Comparison of ENCODE assay signal across 9 cellular contexts in genomic region chr1:99820546-99820945, GRCh38. TPM values are rescaled to one million over a fixed set of nuclear protein-coding genes. Genes with fewer than 3 reads are reported as not detected.
DNase-seq lines count a peak whose midpoint lies in the region; ATAC-seq, FAIRE-seq and TF ChIP-seq lines count a peak whose summit lies in the region.
"Had no signal": no experiment of that assay in that cellular context is flagged by ENCODE, and none has a peak within 500 bp of the region (broad histone marks: within the 10 kb centered on the region; RNA-seq: fewer than 3 reads in every experiment).

No MANE protein-coding gene starts in this region.

- CTCF ChIA-PET in endothelial cell of umbilical vein (lab: Charles Lee) = interaction anchor here (1.4 kb wide), 1 partner anchor 639 kb away, joined by 3 read pairs; no protein-coding TSS in a partner anchor

- no peak overlapping the region for H3K9ac ChIP-seq in endothelial cell of umbilical vein (replicated peaks; ENCODE audit: extremely low read depth, insufficient read depth, low read length)

- no peaks in the 10 kb centered on the region for H3K4me1 ChIP-seq in endothelial cell of umbilical vein (ENCODE audit: control insufficient read depth, extremely low read depth, insufficient read depth, low read length)

- no peak for TF ChIP-seq CTCF in endothelial cell of umbilical vein (IDR thresholded peaks at IDR 0.05; ENCODE audit: extremely low read depth in 1 of 2, insufficient read depth in 1 of 2, low read depth in 1 of 2, low read length in 2 of 2)
- TF ChIP-seq CTCF in chondrocyte (IDR thresholded peaks at IDR 0.05) = no peak

- H3K4me2 ChIP-seq in endothelial cell of umbilical vein (ENCODE audit: insufficient read depth, low read length) = no peak overlapping the region

- BruUV-seq in endothelial cell of umbilical vein (replicated peaks; lab: Mats Ljungman, UMichigan) = no TSS peak

- no peaks in the 10 kb centered on the region for H3K36me3 ChIP-seq in endothelial cell of umbilical vein (ENCODE audit: control insufficient read depth in 2 of 2, extremely low read depth in 1 of 2, insufficient read depth in 2 of 2, low read length in 2 of 2)

- POLR2A ChIA-PET in endothelial cell of umbilical vein (lab: Charles Lee) = no interaction called here

- H3K4me3 Mint-ChIP-seq in chondrocyte (ENCODE audit: unreplicated experiment) = no peak overlapping the region

- no peaks in the 10 kb centered on the region for H3K9me3 ChIP-seq in endothelial cell of umbilical vein (replicated peaks; ENCODE audit: control insufficient read depth, insufficient read depth, low read length)

- H3K9me1 ChIP-seq in endothelial cell of umbilical vein (replicated peaks; ENCODE audit: control insufficient read depth, extremely low read depth, insufficient read depth, low read length) = no peaks in the 10 kb centered on the region

- ATAC-seq in GM21529 (IDR thresholded peaks at IDR 0.05; ENCODE audit: unreplicated experiment) = peak; percentile 96
- ATAC-seq in HG03571 (IDR thresholded peaks at IDR 0.05; ENCODE audit: unreplicated experiment) = peak; percentile 88
- no peak for ATAC-seq in left lobe of liver

- H3K79me2 ChIP-seq in endothelial cell of umbilical vein (ENCODE audit: control insufficient read depth, insufficient read depth, low read length) = no peaks in the 10 kb centered on the region

- no peaks in the 10 kb centered on the region for H3K36me3 Mint-ChIP-seq in chondrocyte (ENCODE audit: low read depth)

- H3K9me3 Mint-ChIP-seq in chondrocyte (ENCODE audit: low read depth) = peaks cover 6% of the 10 kb centered on the region

- peak overlapping the region; percentile 55 for H2AFZ ChIP-seq in endothelial cell of umbilical vein (ENCODE audit: low read depth, low read length)

- H3K27me3 Mint-ChIP-seq in chondrocyte (ENCODE audit: low read depth) = peaks cover 7% of the 10 kb centered on the region

- no peak overlapping the region for H3K27ac Mint-ChIP-seq in chondrocyte (ENCODE audit: unreplicated experiment)

- dilution Hi-C loops in endothelial cell of umbilical vein (cut with MboI; ENCODE audit: extremely low pct_ligation_motif_present, low sequenced_read_pairs) = no loop called here

- FAIRE-seq in endothelial cell of umbilical vein (lab: Jason Lieb, UNC) = peak; percentile 43

- H3K4me1 Mint-ChIP-seq in chondrocyte (ENCODE audit: low read depth) = no peaks in the 10 kb centered on the region

- TF ChIP-seq POLR2A in endothelial cell of umbilical vein (IDR thresholded peaks at IDR 0.05; ENCODE audit: low read depth, low read length) = no peak

- H3K27ac ChIP-seq in endothelial cell of umbilical vein (ENCODE audit: insufficient read depth, low read depth, low read length) = no peak overlapping the region

- H3K4me3 ChIP-seq in endothelial cell of umbilical vein (replicated peaks in 1 of 3; ENCODE audit: insufficient read depth in 1 of 3, low read depth in 1 of 3, low read length in 3 of 3) = no peak overlapping the region

- intact Hi-C loops in endothelial cell of umbilical vein (cut with micrococcal nuclease) = no loop called here

- no peaks in the 10 kb centered on the region for H3K27me3 ChIP-seq in endothelial cell of umbilical vein (ENCODE audit: control insufficient read depth in 2 of 2, insufficient read depth in 2 of 2, low read length in 2 of 2)

- no peaks in the 10 kb centered on the region for H4K20me1 ChIP-seq in endothelial cell of umbilical vein (replicated peaks; ENCODE audit: control insufficient read depth, extremely low read depth, insufficient read depth, low read length)

- peak; percentile 3 for DNase-seq in NCI-H748 (lab: John Stamatoyannopoulos, UW; ENCODE audit: unreplicated experiment)
- DNase-seq in NCI-H748 treated with DMSO at 0.1 percent for 48 hours (lab: John Stamatoyannopoulos, UW) = no peak
- no peak for DNase-seq in endothelial cell of umbilical vein (ENCODE audit: low read depth, low spot score)
- DNase-seq in left lobe of liver (ENCODE audit: low spot score) = no peak
- no peak for DNase-seq in DMS 273 treated with DMSO at 0.1 percent for 48 hours (lab: John Stamatoyannopoulos, UW)
- DNase-seq in chondrocyte (ENCODE audit: low spot score) = no peak
- DNase-seq: H7 had no signal

TF ChIP-seq in endothelial cell of umbilical vein, 7 proteins besides CTCF, POLR2A, EP300 and RAD21:
- no peak for TF ChIP-seq MAX (IDR thresholded peaks at IDR 0.05; ENCODE audit: insufficient read depth, insufficient read length)
- no peak for TF ChIP-seq MYC (IDR thresholded peaks at IDR 0.05; ENCODE audit: low read depth, low read length)
- no peak for TF ChIP-seq POLR2AphosphoS5 (IDR thresholded peaks at IDR 0.05; ENCODE audit: insufficient read depth, low read depth, low read length)
- TF ChIP-seq JUN (IDR thresholded peaks at IDR 0.05; ENCODE audit: borderline replicate concordance, insufficient read depth, insufficient read length, low read depth) = no peak
- TF ChIP-seq GATA2 (IDR thresholded peaks at IDR 0.05; ENCODE audit: insufficient read depth, insufficient read length, low read depth, low read length) = no peak
- no peak for TF ChIP-seq FOS (IDR thresholded peaks at IDR 0.05; ENCODE audit: borderline replicate concordance, insufficient read depth, low read length)
- TF ChIP-seq EZH2 (IDR thresholded peaks at IDR 0.05; ENCODE audit: borderline replicate concordance, low read depth, low read length, severe bottlenecking) = no peak

RNA-seq across cellular contexts. Expression of gene AGL, which starts 29.6 kb away (rescaled TPM):
- 10.5 and 10.7 TPM in 2 replicates for total RNA-seq in endothelial cell of umbilical vein
- polyA plus RNA-seq in endothelial cell of umbilical vein = 0.96 and 1.5 TPM in 2 replicates
- polyA plus RNA-seq in endothelial cell of umbilical vein (2011; cell fraction: cytosol; rRNA removed) = 1.6 and 1.7 TPM in 2 replicates
- polyA plus RNA-seq in endothelial cell of umbilical vein (2011; cell fraction: nucleus; rRNA removed) = 4.4 and 6.1 TPM in 2 replicates
- polyA plus RNA-seq in endothelial cell of umbilical vein (2012) = 5.9 and 8.3 TPM in 2 replicates
- 6.6 and 8.3 TPM in 2 replicates for polyA minus RNA-seq in endothelial cell of umbilical vein
- 10.0 TPM for polyA minus RNA-seq in endothelial cell of umbilical vein (2011; cell fraction: cytosol; rRNA and poly(A)+ RNA removed)
- 7.0 and 10.0 TPM in 2 replicates for polyA minus RNA-seq in endothelial cell of umbilical vein (2011; cell fraction: nucleus; rRNA and poly(A)+ RNA removed)
- total RNA-seq in left lobe of liver = 43.1 TPM
- total RNA-seq in chondrocyte = 12.6 to 16.5 TPM (median 13.5 TPM) in 3 replicates

RNA-seq across cellular contexts. Expression of gene FRRS1, which starts 54.1 kb away (rescaled TPM):
- total RNA-seq in endothelial cell of umbilical vein = 3.1 and 4.8 TPM in 2 replicates
- 1.1 TPM in 2 replicates for polyA plus RNA-seq in endothelial cell of umbilical vein
- polyA plus RNA-seq in endothelial cell of umbilical vein (2011; cell fraction: cytosol; rRNA removed) = 0.70 and 5.1 TPM in 2 replicates
- polyA plus RNA-seq in endothelial cell of umbilical vein (2011; cell fraction: nucleus; rRNA removed) = 0.83 and 0.91 TPM in 2 replicates
- polyA plus RNA-seq in endothelial cell of umbilical vein (2012) = 0.67 and 0.92 TPM in 2 replicates
- 6.8 and 9.5 TPM in 2 replicates for polyA minus RNA-seq in endothelial cell of umbilical vein
- 5.1 TPM for polyA minus RNA-seq in endothelial cell of umbilical vein (2011; cell fraction: cytosol; rRNA and poly(A)+ RNA removed)
- polyA minus RNA-seq in endothelial cell of umbilical vein (2011; cell fraction: nucleus; rRNA and poly(A)+ RNA removed) = 1.5 and 2.1 TPM in 2 replicates
- total RNA-seq in left lobe of liver = 31.8 TPM
- total RNA-seq in chondrocyte = 2.0 to 5.2 TPM (median 2.2 TPM) in 3 replicates
